In the genomic region with DNA sequence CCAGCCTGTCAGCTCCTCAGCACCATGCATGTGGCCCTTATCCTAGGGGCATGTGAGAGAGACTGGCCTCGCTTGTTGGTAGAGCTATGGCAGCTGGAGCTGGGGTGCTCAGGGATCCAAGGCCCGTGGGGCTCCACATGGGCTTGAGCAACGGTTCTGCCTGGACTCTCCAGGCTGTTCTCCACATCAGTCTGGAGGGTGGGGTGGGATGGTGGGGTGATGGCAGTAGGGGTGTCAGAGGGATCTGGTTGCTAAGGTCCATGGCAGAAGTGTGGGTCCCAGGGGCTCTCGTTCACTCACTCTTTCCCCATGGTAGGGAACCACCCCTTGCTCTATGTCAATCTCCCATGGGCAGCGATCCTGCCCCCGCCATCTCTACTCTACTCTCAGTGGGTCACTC, we compare ENCODE assay signal across 1 cellular context.
TF ChIP-seq lines count a peak whose summit lies in the region.

No MANE protein-coding gene starts in this region.

TF ChIP-seq in HepG2, 621 proteins besides CTCF, POLR2A, EP300 and RAD21:
- TF ChIP-seq CHD4 (IDR thresholded peaks at IDR 0.05; ENCODE audit: borderline replicate concordance, low read length), result no peak
- no peak for TF ChIP-seq TARDBP (CRISPR knock-in tag; IDR thresholded peaks at IDR 0.05)
- TF ChIP-seq, protein P1, sequence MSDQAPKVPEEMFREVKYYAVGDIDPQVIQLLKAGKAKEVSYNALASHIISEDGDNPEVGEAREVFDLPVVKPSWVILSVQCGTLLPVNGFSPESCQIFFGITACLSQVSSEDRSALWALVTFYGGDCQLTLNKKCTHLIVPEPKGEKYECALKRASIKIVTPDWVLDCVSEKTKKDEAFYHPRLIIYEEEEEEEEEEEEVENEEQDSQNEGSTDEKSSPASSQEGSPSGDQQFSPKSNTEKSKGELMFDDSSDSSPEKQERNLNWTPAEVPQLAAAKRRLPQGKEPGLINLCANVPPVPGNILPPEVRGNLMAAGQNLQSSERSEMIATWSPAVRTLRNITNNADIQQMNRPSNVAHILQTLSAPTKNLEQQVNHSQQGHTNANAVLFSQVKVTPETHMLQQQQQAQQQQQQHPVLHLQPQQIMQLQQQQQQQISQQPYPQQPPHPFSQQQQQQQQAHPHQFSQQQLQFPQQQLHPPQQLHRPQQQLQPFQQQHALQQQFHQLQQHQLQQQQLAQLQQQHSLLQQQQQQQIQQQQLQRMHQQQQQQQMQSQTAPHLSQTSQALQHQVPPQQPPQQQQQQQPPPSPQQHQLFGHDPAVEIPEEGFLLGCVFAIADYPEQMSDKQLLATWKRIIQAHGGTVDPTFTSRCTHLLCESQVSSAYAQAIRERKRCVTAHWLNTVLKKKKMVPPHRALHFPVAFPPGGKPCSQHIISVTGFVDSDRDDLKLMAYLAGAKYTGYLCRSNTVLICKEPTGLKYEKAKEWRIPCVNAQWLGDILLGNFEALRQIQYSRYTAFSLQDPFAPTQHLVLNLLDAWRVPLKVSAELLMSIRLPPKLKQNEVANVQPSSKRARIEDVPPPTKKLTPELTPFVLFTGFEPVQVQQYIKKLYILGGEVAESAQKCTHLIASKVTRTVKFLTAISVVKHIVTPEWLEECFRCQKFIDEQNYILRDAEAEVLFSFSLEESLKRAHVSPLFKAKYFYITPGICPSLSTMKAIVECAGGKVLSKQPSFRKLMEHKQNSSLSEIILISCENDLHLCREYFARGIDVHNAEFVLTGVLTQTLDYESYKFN (CRISPR knock-in tag; conservative IDR thresholded peaks at IDR 0.05), result no peak
- TF ChIP-seq IRX3 (CRISPR knock-in tag; IDR thresholded peaks at IDR 0.05; ENCODE audit: borderline replicate concordance, low read depth), result no peak
- no peak for TF ChIP-seq TCF12 (IDR thresholded peaks at IDR 0.05)
- TF ChIP-seq TCF12 (CRISPR knock-in tag; IDR thresholded peaks at IDR 0.05), result no peak
TF ChIP-seq in HepG2: peak in this region for 0.
